13 cellular contexts compared by ENCODE assay signal in the genomic region with DNA sequence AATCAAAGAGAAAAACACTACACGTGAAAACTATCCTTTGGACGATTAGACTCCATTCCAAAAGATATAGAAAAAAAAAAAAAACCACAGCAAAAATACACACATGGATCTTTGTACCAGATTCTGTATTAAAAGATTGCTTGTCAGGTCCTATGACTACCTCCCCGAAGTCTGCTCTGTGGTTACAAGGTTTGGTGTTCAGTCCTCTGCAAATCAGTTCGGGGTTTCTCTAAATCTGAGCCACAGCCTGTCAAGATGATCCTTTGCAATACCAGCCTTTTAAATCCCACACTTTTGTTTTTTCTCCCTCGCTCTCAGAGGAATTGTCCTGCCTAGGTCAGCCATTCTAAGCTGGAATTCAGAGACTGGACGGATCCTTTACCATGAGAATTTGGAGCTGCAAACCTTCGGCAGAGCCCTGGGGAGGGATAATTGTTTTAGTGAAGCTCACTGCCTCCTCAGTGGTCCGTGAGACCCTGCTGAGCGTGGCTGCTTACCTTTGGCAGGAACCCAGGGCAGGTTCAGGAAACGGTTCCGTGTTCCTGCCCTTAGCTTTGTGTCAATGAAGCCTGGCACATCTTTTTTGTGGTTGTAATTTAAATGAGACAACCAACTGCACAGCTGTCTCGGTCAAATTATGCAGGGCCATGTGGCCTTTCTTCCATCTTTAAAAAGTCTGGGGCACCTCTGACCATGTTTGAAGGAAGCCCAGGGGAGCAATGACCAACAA. TPM values are rescaled to one million over a fixed set of nuclear protein-coding genes. Genes with fewer than 3 reads are reported as not detected.
DNase-seq lines count a peak whose midpoint lies in the region; ATAC-seq, FAIRE-seq and TF ChIP-seq lines count a peak whose summit lies in the region.
"Had no signal": no experiment of that assay in that cellular context is flagged by ENCODE, and none has a peak within 500 bp of the region (broad histone marks: within the 10 kb centered on the region; RNA-seq: fewer than 3 reads in every experiment).

No MANE protein-coding gene starts in this region.

- POLR2A ChIA-PET in GM10248 (lab: Yijun Ruan, JAX): no interaction called here
- POLR2A ChIA-PET in naive thymus-derived CD4-positive, alpha-beta T cell (lab: Charles Lee): interaction anchor here (0.6 kb wide), 1 partner anchor 163 kb away, joined by 4 read pairs; no protein-coding TSS in a partner anchor

- TF ChIP-seq CTCF in coronary artery (IDR thresholded peaks at IDR 0.05): no peak
- TF ChIP-seq CTCF in GM10248 (IDR thresholded peaks at IDR 0.05; ENCODE audit: control extremely low read depth, extremely low read depth, low read depth, missing control alignments): no peak

- no peak overlapping the region for H2BK12ac ChIP-seq in neuronal stem cell (ENCODE audit: low read length)

- H3K27ac ChIP-seq in coronary artery (peak overlapping the region; percentile 57 to 88), neuronal stem cell (replicated peaks; ENCODE audit: low read length) (peak overlapping the region; percentile 76), small intestine (ENCODE audit: low read depth in 1 of 2, low read length in 1 of 2) (peak overlapping the region in 1 of 2 donors; percentile 52)
- H3K27ac ChIP-seq in naive thymus-derived CD4-positive, alpha-beta T cell (ENCODE audit: low read depth, low read length): no peak overlapping the region

- peaks cover 4 to 21% (median 11%) of the 10 kb centered on the region in 7 donors for H3K4me1 Mint-ChIP-seq in naive thymus-derived CD4-positive, alpha-beta T cell

- H3K4ac ChIP-seq in neuronal stem cell (ENCODE audit: low read length): no peak overlapping the region

- H2BK5ac ChIP-seq in neuronal stem cell (ENCODE audit: low read length): no peak overlapping the region

- H3K27me3 ChIP-seq in neuronal stem cell (ENCODE audit: control insufficient read depth in 3 of 3, insufficient read depth in 3 of 3, low read depth in 1 of 3, low read length in 3 of 3): no peaks in the 10 kb centered on the region
- peaks cover 0 to 9% of the 10 kb centered on the region in 2 donors for H3K27me3 ChIP-seq in small intestine (ENCODE audit: control insufficient read depth in 2 of 2, insufficient read depth in 2 of 2, low read length in 2 of 2)
- no peaks in the 10 kb centered on the region for H3K27me3 ChIP-seq in naive thymus-derived CD4-positive, alpha-beta T cell (ENCODE audit: control insufficient read depth in 2 of 2, insufficient read depth in 2 of 2, low read length in 2 of 2)

- H2AFZ ChIP-seq in neuronal stem cell (ENCODE audit: low read length): peak overlapping the region; percentile 65

- no peak overlapping the region for H2BK15ac ChIP-seq in neuronal stem cell (ENCODE audit: low read length)

- H3K27me3 Mint-ChIP-seq in naive thymus-derived CD4-positive, alpha-beta T cell: peaks cover 55 to 81% (median 74%) of the 10 kb centered on the region in 5 donors

- no peak overlapping the region for H4K8ac ChIP-seq in neuronal stem cell (ENCODE audit: low read depth, low read length)

- no peaks in the 10 kb centered on the region for H3K36me3 Mint-ChIP-seq in naive thymus-derived CD4-positive, alpha-beta T cell
- H3K36me3 Mint-ChIP-seq: CD14-positive monocyte had no signal

- H3K23ac ChIP-seq in neuronal stem cell (ENCODE audit: low read depth, low read length, poor library complexity): no peak overlapping the region

- no peak overlapping the region for H2BK120ac ChIP-seq in neuronal stem cell (ENCODE audit: low read depth, low read length)

- no peaks in the 10 kb centered on the region for H3K9me3 Mint-ChIP-seq in naive thymus-derived CD4-positive, alpha-beta T cell
- H3K9me3 Mint-ChIP-seq: T-helper 1 cell treated with Interleukin-12 subunit alpha and Interleukin-12 subunit beta and Interleukin-4 antibody, amounts not matched to agents 30 μg/mL and 1 μg/mL, for 36 hours had no signal

- H3K4me3 ChIP-seq in coronary artery (peak overlapping the region; percentile 18), neuronal stem cell (ENCODE audit: low read length in 2 of 2) (peak overlapping the region in 1 of 2 donors; percentile 24), small intestine (ENCODE audit: low read depth in 1 of 2, low read length in 2 of 2) (no peak overlapping the region)
- no peak overlapping the region for H3K4me3 ChIP-seq in naive thymus-derived CD4-positive, alpha-beta T cell (ENCODE audit: low read length)
- H3K4me3 ChIP-seq: HAP-1 had no signal

- H3K9ac ChIP-seq in neuronal stem cell (ENCODE audit: low read depth, low read length, poor library complexity): no peak overlapping the region

- H3K4me3 Mint-ChIP-seq in naive thymus-derived CD4-positive, alpha-beta T cell: peak overlapping the region in 2 of 10 donors; percentile 6 to 11
- H3K4me3 Mint-ChIP-seq: T-helper 1 cell treated with Interleukin-12 subunit alpha and Interleukin-12 subunit beta and Interleukin-4 antibody, amounts not matched to agents 30 μg/mL and 1 μg/mL, for 36 hours had no signal

- H3K4me1 ChIP-seq in neuronal stem cell (ENCODE audit: control insufficient read depth in 2 of 2, insufficient read depth in 1 of 2, low read depth in 1 of 2, low read length in 2 of 2): peaks cover 14 to 24% of the 10 kb centered on the region in 2 donors
- H3K4me1 ChIP-seq in small intestine (ENCODE audit: control insufficient read depth in 2 of 2, insufficient read depth in 1 of 2, low read depth in 1 of 2, low read length in 1 of 2): no peaks in the 10 kb centered on the region
- peaks cover 0 to 3% of the 10 kb centered on the region in 2 donors for H3K4me1 ChIP-seq in naive thymus-derived CD4-positive, alpha-beta T cell (ENCODE audit: control insufficient read depth in 2 of 2, insufficient read depth in 2 of 2, low read length in 2 of 2)
- H3K4me1 ChIP-seq: HAP-1 had no signal

- H3K9me3 ChIP-seq in neuronal stem cell (replicated peaks in 1 of 2; ENCODE audit: control insufficient read depth in 2 of 2, insufficient read depth in 1 of 2, low read depth in 1 of 2, low read length in 2 of 2) (peaks cover 0 to 2% of the 10 kb centered on the region in 2 donors), small intestine (ENCODE audit: control insufficient read depth, low read depth) (no peaks in the 10 kb centered on the region)
- H3K9me3 ChIP-seq in naive thymus-derived CD4-positive, alpha-beta T cell (ENCODE audit: control insufficient read depth in 2 of 3, low read length in 3 of 3): no peaks in the 10 kb centered on the region
- H3K9me3 ChIP-seq: HAP-1 had no signal

- no peak for FAIRE-seq in small intestine (lab: Jason Lieb, UNC)

- no peaks in the 10 kb centered on the region for H3K79me1 ChIP-seq in neuronal stem cell (ENCODE audit: low read depth, low read length)

- no peak overlapping the region for H2AK5ac ChIP-seq in neuronal stem cell (ENCODE audit: low read depth, low read length)

- no peak overlapping the region for H4K91ac ChIP-seq in neuronal stem cell (ENCODE audit: low read depth, low read length, poor library complexity)

- H3K4me2 ChIP-seq in neuronal stem cell (ENCODE audit: insufficient read depth, low read length, poor library complexity, severe bottlenecking): peak overlapping the region; percentile 36

- H3K18ac ChIP-seq in neuronal stem cell (ENCODE audit: low read length): no peak overlapping the region

- H3K14ac ChIP-seq in neuronal stem cell (ENCODE audit: low read length): no peak overlapping the region

- ATAC-seq in HG03196 (IDR thresholded peaks at IDR 0.05; ENCODE audit: unreplicated experiment): peak; percentile 29
- ATAC-seq in naive thymus-derived CD4-positive, alpha-beta T cell: no peak

- H3K36me3 ChIP-seq in neuronal stem cell (replicated peaks in 1 of 2; ENCODE audit: control insufficient read depth in 2 of 2, insufficient read depth in 2 of 2, low read length in 2 of 2): no peaks in the 10 kb centered on the region
- H3K36me3 ChIP-seq in small intestine (ENCODE audit: control insufficient read depth in 2 of 2, insufficient read depth in 2 of 2, low read length in 2 of 2): no peaks in the 10 kb centered on the region
- no peaks in the 10 kb centered on the region for H3K36me3 ChIP-seq in naive thymus-derived CD4-positive, alpha-beta T cell (ENCODE audit: control insufficient read depth in 2 of 3, insufficient read depth in 3 of 3, low read length in 3 of 3)
- H3K36me3 ChIP-seq: HAP-1 had no signal

- DNase-seq in DMS 273 (lab: John Stamatoyannopoulos, UW; ENCODE audit: unreplicated experiment): peak; percentile 86
- DNase-seq in coronary artery (ENCODE audit: low spot score): no peak
- no peak for DNase-seq in neuronal stem cell (ENCODE audit: low spot score)
- DNase-seq in small intestine: no peak
- no peak for DNase-seq in GM10248 (ENCODE audit: extremely low spot score)
- no peak for DNase-seq in naive thymus-derived CD4-positive, alpha-beta T cell
- DNase-seq in NCI-H187 (lab: John Stamatoyannopoulos, UW): no peak
- DNase-seq: central memory CD4-positive, alpha-beta T cell; NCI-H187 treated with DMSO at 0.1 percent for 48 hours had no signal

- H3K27ac Mint-ChIP-seq in naive thymus-derived CD4-positive, alpha-beta T cell: no peak overlapping the region
- H3K27ac Mint-ChIP-seq: T-helper 1 cell treated with Interleukin-12 subunit alpha and Interleukin-12 subunit beta and Interleukin-4 antibody, amounts not matched to agents 30 μg/mL and 1 μg/mL, for 36 hours had no signal

- no CpG with 5 or more reads among the region's 12 CpGs for WGBS in neuronal stem cell (ENCODE audit: extremely low coverage in 2 of 2, insufficient read length in 2 of 2, insufficient replicate concordance in 1 of 2), 2 donors
- WGBS in small intestine, 3 donors: 20 to 41% (median 28%) methylated on average over 12 of the region's 12 CpGs

- intact Hi-C loops in naive thymus-derived CD4-positive, alpha-beta T cell (cut with micrococcal nuclease): loop anchor here in 1 of 2 donors (5.0 kb wide), 1 partner anchor 40 kb away; no protein-coding TSS in a partner anchor

- CTCF ChIA-PET in GM10248 (lab: Yijun Ruan, JAX): interaction anchor here (0.7 to 1.6 kb wide), 7 partner anchors 8 to 877 kb away, joined by 3 to 7 read pairs (median 3); no protein-coding TSS in a partner anchor
- CTCF ChIA-PET in naive thymus-derived CD4-positive, alpha-beta T cell (lab: Charles Lee): interaction anchor here (1.0 kb wide), 1 partner anchor 354 kb away, joined by 4 read pairs; no protein-coding TSS in a partner anchor

RNA-seq across cellular contexts. Expression of gene EBF1, which starts 47.3 kb away (rescaled TPM):
- polyA plus RNA-seq in neuronal stem cell (2013, experiment 1 of 2): 0.79 TPM
- polyA plus RNA-seq in neuronal stem cell (2013, experiment 2 of 2): 0.83 TPM
- polyA plus RNA-seq in small intestine: 1 to 10 TPM in 1 of 3 donors, under 1 TPM in 1, not detected in 1; 0.54 to 6.2 TPM
- 1 to 10 TPM in 1 of 5 experiments, under 1 TPM in 3, not detected in 1; 0.22 to 1.4 (median 0.47) TPM for total RNA-seq in naive thymus-derived CD4-positive, alpha-beta T cell
- not detected for polyA plus RNA-seq in naive thymus-derived CD4-positive, alpha-beta T cell
- polyA plus RNA-seq: CD14-positive monocyte had no signal
